In the genomic region with DNA sequence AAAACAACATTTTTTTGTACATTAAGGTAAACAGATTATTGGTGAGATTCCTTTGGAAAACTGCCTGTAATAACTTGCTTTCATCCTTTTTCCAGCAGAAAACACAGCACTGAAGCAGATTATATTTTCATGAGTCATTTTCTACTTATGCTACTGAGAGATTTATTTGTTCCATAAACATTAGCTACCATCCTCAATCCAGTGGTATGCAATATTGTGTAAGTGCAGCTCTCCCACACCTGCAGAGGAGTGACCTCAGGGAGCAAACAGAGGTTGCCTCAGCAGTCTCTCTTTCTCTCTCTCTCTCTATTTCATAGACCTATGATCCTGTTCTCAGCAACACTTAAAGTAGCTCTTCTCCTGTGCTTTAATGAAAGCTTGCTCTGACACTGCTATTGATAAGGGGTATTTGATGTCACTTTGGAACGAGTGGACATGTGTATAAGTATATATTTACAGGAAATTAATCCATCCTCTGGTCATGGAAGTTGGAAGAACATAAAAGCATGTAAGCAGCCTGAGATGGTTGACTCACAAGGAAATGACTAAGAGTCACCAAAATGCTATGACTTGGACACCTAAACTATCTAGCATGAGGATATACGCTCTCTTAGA, we compare ENCODE assay signal across 12 cellular contexts.
A peak's percentile ranks its signal among the peaks of the same experiment; 100 is the strongest.
DNase-seq lines count a peak whose midpoint lies in the region; ATAC-seq, FAIRE-seq and TF ChIP-seq lines count a peak whose summit lies in the region.
"Had no signal": no experiment of that assay in that cellular context is flagged by ENCODE, and none has a peak within 500 bp of the region (broad histone marks: within the 10 kb centered on the region; RNA-seq: fewer than 3 reads in every experiment).

No MANE protein-coding gene starts in this region.

- peak; percentile 89 for FAIRE-seq in H54 (lab: Jason Lieb, UNC)

- POLR2A ChIA-PET in SK-N-SH (lab: Yijun Ruan, JAX) (no interaction called here), GM10248 (lab: Yijun Ruan, JAX) (no interaction called here)

- CTCF ChIA-PET in SK-N-SH (lab: Yijun Ruan, JAX), result no interaction called here
- CTCF ChIA-PET in GM10248 (lab: Yijun Ruan, JAX), result interaction anchor here (1.0 to 1.3 kb wide), 2 partner anchors 10 to 11 kb away, joined by 3 read pairs; no protein-coding TSS in a partner anchor

- TF ChIP-seq CTCF in SK-N-SH (IDR thresholded peaks at IDR 0.05), result no peak
- TF ChIP-seq CTCF in fibroblast of pulmonary artery (IDR thresholded peaks at IDR 0.05; ENCODE audit: low read length, missing control alignments), result no peak
- no peak for TF ChIP-seq CTCF in GM10248 (IDR thresholded peaks at IDR 0.05; ENCODE audit: control extremely low read depth, extremely low read depth, low read depth, missing control alignments)

- H3K9ac ChIP-seq in SK-N-SH (no peak overlapping the region), skeletal muscle satellite cell (ENCODE audit: low read depth, low read length) (peak overlapping the region; percentile 42)

- H2AFZ ChIP-seq in SK-N-SH (ENCODE audit: low read depth), result no peak overlapping the region

- H3K27ac ChIP-seq in SK-N-SH (ENCODE audit: low read depth in 2 of 2, low read length in 1 of 2), result peak overlapping the region in 1 of 2 experiments; percentile 60; a peak in 2 of 4 replicates

- H3K9me3 ChIP-seq in SK-N-SH, result peaks cover 5% of the 10 kb centered on the region; the same call in 1 of the 2 replicates
- H3K9me3 ChIP-seq in skeletal muscle satellite cell (replicated peaks; ENCODE audit: low read length), result no peaks in the 10 kb centered on the region

- no peaks in the 10 kb centered on the region for H3K27me3 ChIP-seq in SK-N-SH (ENCODE audit: insufficient read depth)
- H3K27me3 ChIP-seq in skeletal muscle satellite cell (ENCODE audit: control insufficient read depth, insufficient read depth, low read length), result no peaks in the 10 kb centered on the region

- no peaks in the 10 kb centered on the region for H4K20me1 ChIP-seq in SK-N-SH (ENCODE audit: insufficient read depth)

- H3K4me3 ChIP-seq in SK-N-SH (ENCODE audit: low read depth in 2 of 2, low read length in 1 of 2) (no peak overlapping the region), fibroblast of pulmonary artery (replicated peaks; ENCODE audit: low read depth, low read length) (no peak overlapping the region), skeletal muscle satellite cell (ENCODE audit: low read length) (peak overlapping the region; percentile 18)

- no peak for DNase-seq in H54 (ENCODE audit: insufficient read length, low spot score)
- DNase-seq in SK-N-SH, result no peak
- DNase-seq in fibroblast of pulmonary artery (ENCODE audit: low read depth), result peak; percentile 71
- DNase-seq in sciatic nerve (ENCODE audit: low spot score), result no peak
- no peak for DNase-seq in globus pallidus (ENCODE audit: low spot score)
- DNase-seq in GDM1 (lab: John Stamatoyannopoulos, UW), result no peak
- DNase-seq in GM10248 (ENCODE audit: extremely low spot score), result no peak
- DNase-seq: activated T-cell treated with anti-CD3 and anti-CD28 coated beads, Interleukin-2, amount 50 U/mL, for 72 hours; DMS79 treated with DMSO at 0.1 percent for 48 hours; NCI-H2171 treated with DMSO at 0.1 percent for 48 hours; SHP77 had no signal

- H3K36me3 ChIP-seq in SK-N-SH (replicated peaks in 1 of 2; ENCODE audit: control insufficient read depth in 1 of 2, insufficient read depth in 2 of 2, low read length in 1 of 2) (no peaks in the 10 kb centered on the region), skeletal muscle satellite cell (ENCODE audit: insufficient read depth, low read length) (no peaks in the 10 kb centered on the region)

- 0% methylated on average over 2 of the region's 2 CpGs for WGBS in SK-N-SH (ENCODE audit: low lambda C conversion rate)

- TF ChIP-seq RAD21 in SK-N-SH (IDR thresholded peaks at IDR 0.05; ENCODE audit: low read length), result no peak

- H3F3A ChIP-seq in SK-N-SH (replicated peaks; ENCODE audit: insufficient read depth), result peaks cover 11% of the 10 kb centered on the region

- TF ChIP-seq EP300 in SK-N-SH (IDR thresholded peaks at IDR 0.05; ENCODE audit: borderline replicate concordance in 1 of 2, low read depth in 1 of 2, low read length in 1 of 2), result peak in 1 of 2 experiments; percentile 49; a peak in 1 of 4 replicates

- no peak for ATAC-seq in sciatic nerve
- ATAC-seq: activated T-cell treated with anti-CD3 and anti-CD28 coated beads, Interleukin-2, amount 50 U/mL, for 72 hours had no signal

- TF ChIP-seq POLR2A in H54 (IDR thresholded peaks at IDR 0.05; ENCODE audit: low read depth, low read length), result no peak

- intact Hi-C loops in sciatic nerve (cut with DNase I), result no loop called here

- H3K4me1 ChIP-seq in SK-N-SH (ENCODE audit: control insufficient read depth in 1 of 2, insufficient read depth in 2 of 2, low read depth in 1 of 2, low read length in 1 of 2), result no peaks in the 10 kb centered on the region; a peak in 1 of 4 replicates
- peaks cover 23% of the 10 kb centered on the region for H3K4me1 ChIP-seq in skeletal muscle satellite cell (ENCODE audit: control insufficient read depth, insufficient read depth, low read length)

- 0 out of 2 replicates have a peak overlapping the region, but pooled peaks have one; percentile 52 for H3K4me2 ChIP-seq in SK-N-SH
- peak overlapping the region; percentile 59 for H3K4me2 ChIP-seq in skeletal muscle satellite cell (ENCODE audit: low read length)

- no peaks in the 10 kb centered on the region for H3K79me2 ChIP-seq in SK-N-SH (ENCODE audit: insufficient read depth)

- no peaks in the 10 kb centered on the region for H3K9me2 ChIP-seq in SK-N-SH

TF ChIP-seq in SK-N-SH, 30 proteins besides CTCF, POLR2A, EP300 and RAD21 (continues in another document):
- no peak; the same call in 1 of the 2 replicates for TF ChIP-seq TCF12 (IDR thresholded peaks at IDR 0.05)
- no peak for TF ChIP-seq FOXM1 (IDR thresholded peaks at IDR 0.05; ENCODE audit: low read depth)
- peak; percentile 76; the same call in 1 of the 2 replicates for TF ChIP-seq FOSL2 (IDR thresholded peaks at IDR 0.05; ENCODE audit: borderline replicate concordance, low read depth)
- TF ChIP-seq SIN3A (IDR thresholded peaks at IDR 0.05; ENCODE audit: borderline replicate concordance, low read depth, low read length), result no peak
- TF ChIP-seq FOXJ3 (CRISPR knock-in tag; IDR thresholded peaks at IDR 0.05), result no peak
- TF ChIP-seq, protein P1, sequence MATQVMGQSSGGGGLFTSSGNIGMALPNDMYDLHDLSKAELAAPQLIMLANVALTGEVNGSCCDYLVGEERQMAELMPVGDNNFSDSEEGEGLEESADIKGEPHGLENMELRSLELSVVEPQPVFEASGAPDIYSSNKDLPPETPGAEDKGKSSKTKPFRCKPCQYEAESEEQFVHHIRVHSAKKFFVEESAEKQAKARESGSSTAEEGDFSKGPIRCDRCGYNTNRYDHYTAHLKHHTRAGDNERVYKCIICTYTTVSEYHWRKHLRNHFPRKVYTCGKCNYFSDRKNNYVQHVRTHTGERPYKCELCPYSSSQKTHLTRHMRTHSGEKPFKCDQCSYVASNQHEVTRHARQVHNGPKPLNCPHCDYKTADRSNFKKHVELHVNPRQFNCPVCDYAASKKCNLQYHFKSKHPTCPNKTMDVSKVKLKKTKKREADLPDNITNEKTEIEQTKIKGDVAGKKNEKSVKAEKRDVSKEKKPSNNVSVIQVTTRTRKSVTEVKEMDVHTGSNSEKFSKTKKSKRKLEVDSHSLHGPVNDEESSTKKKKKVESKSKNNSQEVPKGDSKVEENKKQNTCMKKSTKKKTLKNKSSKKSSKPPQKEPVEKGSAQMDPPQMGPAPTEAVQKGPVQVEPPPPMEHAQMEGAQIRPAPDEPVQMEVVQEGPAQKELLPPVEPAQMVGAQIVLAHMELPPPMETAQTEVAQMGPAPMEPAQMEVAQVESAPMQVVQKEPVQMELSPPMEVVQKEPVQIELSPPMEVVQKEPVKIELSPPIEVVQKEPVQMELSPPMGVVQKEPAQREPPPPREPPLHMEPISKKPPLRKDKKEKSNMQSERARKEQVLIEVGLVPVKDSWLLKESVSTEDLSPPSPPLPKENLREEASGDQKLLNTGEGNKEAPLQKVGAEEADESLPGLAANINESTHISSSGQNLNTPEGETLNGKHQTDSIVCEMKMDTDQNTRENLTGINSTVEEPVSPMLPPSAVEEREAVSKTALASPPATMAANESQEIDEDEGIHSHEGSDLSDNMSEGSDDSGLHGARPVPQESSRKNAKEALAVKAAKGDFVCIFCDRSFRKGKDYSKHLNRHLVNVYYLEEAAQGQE (IDR thresholded peaks at IDR 0.05; ENCODE audit: low read depth, low read length), result no peak
- TF ChIP-seq, protein P2, sequence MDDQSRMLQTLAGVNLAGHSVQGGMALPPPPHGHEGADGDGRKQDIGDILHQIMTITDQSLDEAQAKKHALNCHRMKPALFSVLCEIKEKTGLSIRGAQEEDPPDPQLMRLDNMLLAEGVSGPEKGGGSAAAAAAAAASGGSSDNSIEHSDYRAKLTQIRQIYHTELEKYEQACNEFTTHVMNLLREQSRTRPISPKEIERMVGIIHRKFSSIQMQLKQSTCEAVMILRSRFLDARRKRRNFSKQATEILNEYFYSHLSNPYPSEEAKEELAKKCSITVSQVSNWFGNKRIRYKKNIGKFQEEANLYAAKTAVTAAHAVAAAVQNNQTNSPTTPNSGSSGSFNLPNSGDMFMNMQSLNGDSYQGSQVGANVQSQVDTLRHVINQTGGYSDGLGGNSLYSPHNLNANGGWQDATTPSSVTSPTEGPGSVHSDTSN (IDR thresholded peaks at IDR 0.05), result no peak
- TF ChIP-seq, protein P3, sequence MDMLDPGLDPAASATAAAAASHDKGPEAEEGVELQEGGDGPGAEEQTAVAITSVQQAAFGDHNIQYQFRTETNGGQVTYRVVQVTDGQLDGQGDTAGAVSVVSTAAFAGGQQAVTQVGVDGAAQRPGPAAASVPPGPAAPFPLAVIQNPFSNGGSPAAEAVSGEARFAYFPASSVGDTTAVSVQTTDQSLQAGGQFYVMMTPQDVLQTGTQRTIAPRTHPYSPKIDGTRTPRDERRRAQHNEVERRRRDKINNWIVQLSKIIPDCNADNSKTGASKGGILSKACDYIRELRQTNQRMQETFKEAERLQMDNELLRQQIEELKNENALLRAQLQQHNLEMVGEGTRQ (IDR thresholded peaks at IDR 0.05; ENCODE audit: borderline replicate concordance, low read depth, low read length), result no peak
- TF ChIP-seq NRF1 (IDR thresholded peaks at IDR 0.05; ENCODE audit: low read depth, low read length), result no peak
- no peak for TF ChIP-seq TAF1 (IDR thresholded peaks at IDR 0.05; ENCODE audit: borderline replicate concordance, low read depth, low read length)
